Comparison of ENCODE assay signal across 18 cellular contexts in genomic region chr14:101505216-101505970, GRCh38. TPM values are rescaled to one million over a fixed set of nuclear protein-coding genes. Genes with fewer than 3 reads are reported as not detected.
DNase-seq lines count a peak whose midpoint lies in the region; TF ChIP-seq lines count a peak whose summit lies in the region.
"Had no signal": no experiment of that assay in that cellular context is flagged by ENCODE, and none has a peak within 500 bp of the region (broad histone marks: within the 10 kb centered on the region; RNA-seq: fewer than 3 reads in every experiment).

No MANE protein-coding gene starts in this region.

- TF ChIP-seq CTCF in CD14-positive monocyte (IDR thresholded peaks at IDR 0.05): no peak
- no peak for TF ChIP-seq CTCF in ovary (IDR thresholded peaks at IDR 0.05)

- no peaks in the 10 kb centered on the region for H3K9me3 ChIP-seq in ovary

- DNase-seq in 8988T (peak; percentile 17), CD14-positive monocyte (ENCODE audit: low spot score) (peak; percentile 38), ecto neural progenitor cell (ENCODE audit: low spot score) (peak; percentile 28), ovary (peak; percentile 7 to 35 (median 19)), NCI-H1417 treated with DMSO at 0.1 percent for 48 hours (lab: John Stamatoyannopoulos, UW) (no peak), DMS153 (lab: John Stamatoyannopoulos, UW) (no peak)
- DNase-seq in activated CD4-positive, alpha-beta T cell treated with anti-CD3 and anti-CD28 coated beads for 4 hours: no peak
- DNase-seq: activated CD4-positive, alpha-beta T cell treated with anti-CD3 and anti-CD28 coated beads, Interleukin-2, amount 50 U/mL, for 4 hours; activated T-cell treated with anti-CD3 and anti-CD28 coated beads for 4 hours; DND-41; KBM-7; NCI-H2029 treated with DMSO at 0.1 percent for 48 hours; NCI-H446 treated with DMSO at 0.1 percent for 48 hours had no signal

- no peak overlapping the region for H3K4me3 ChIP-seq in ovary
- H3K4me3 ChIP-seq: hepatocyte had no signal

- no peaks in the 10 kb centered on the region for H3K36me3 Mint-ChIP-seq in CD14-positive monocyte
- H3K36me3 Mint-ChIP-seq: activated naive CD4-positive, alpha-beta T cell treated with anti-CD3 and anti-CD28 coated beads, Interleukin-2, amount 50 U/mL, for 72 hours had no signal

- TF ChIP-seq EP300 in ovary (IDR thresholded peaks at IDR 0.05): no peak

- TF ChIP-seq POLR2A in ovary (IDR thresholded peaks at IDR 0.05): no peak

- peaks cover 0 to 8% (median 1%) of the 10 kb centered on the region in 7 donors for H3K9me3 Mint-ChIP-seq in CD14-positive monocyte
- H3K9me3 Mint-ChIP-seq: activated naive CD4-positive, alpha-beta T cell treated with anti-CD3 and anti-CD28 coated beads, Interleukin-2, amount 50 U/mL, for 72 hours had no signal

- peaks cover 1% of the 10 kb centered on the region for H3K4me1 ChIP-seq in ovary (ENCODE audit: insufficient read depth)

- peaks cover 9 to 13% (median 10%) of the 10 kb centered on the region in 3 donors for H3K27me3 Mint-ChIP-seq in CD14-positive monocyte (ENCODE audit: low read depth in 3 of 3)

- H3K27ac ChIP-seq in ovary: no peak overlapping the region
- H3K27ac ChIP-seq: hepatocyte had no signal

- intact Hi-C loops in CD14-positive monocyte (cut with micrococcal nuclease) (no loop called here), ovary (cut with DNase I) (no loop called here)

- 88 to 91% (median 89%) methylated on average over 21 of the region's 21 CpGs for WGBS in ovary, 3 donors

- H3K36me3 ChIP-seq in ovary: no peaks in the 10 kb centered on the region

- H3K27ac Mint-ChIP-seq in CD14-positive monocyte: no peak overlapping the region
- H3K27ac Mint-ChIP-seq: memory B cell; naive thymus-derived CD8-positive, alpha-beta T cell had no signal

- H3K4me3 Mint-ChIP-seq in CD14-positive monocyte: no peak overlapping the region
- H3K4me3 Mint-ChIP-seq: memory B cell; naive thymus-derived CD8-positive, alpha-beta T cell had no signal

- H3K27me3 ChIP-seq in ovary: no peaks in the 10 kb centered on the region
- H3K27me3 ChIP-seq: hepatocyte had no signal

- H3K4me1 Mint-ChIP-seq in CD14-positive monocyte: no peaks in the 10 kb centered on the region
- H3K4me1 Mint-ChIP-seq: memory B cell; naive thymus-derived CD8-positive, alpha-beta T cell had no signal

RNA-seq across cellular contexts. Expression of gene DIO3, which starts 55.9 kb away (rescaled TPM):
- polyA plus RNA-seq in CD14-positive monocyte: not detected
- 10 to 100 TPM in 6 of 7 donors, 1 to 10 TPM in 1; 5.6 to 24.7 (median 14.0) TPM for total RNA-seq in ovary
- polyA plus RNA-seq in ovary: 10 to 100 TPM in 1 of 2 donors, 1 to 10 TPM in 1; 3.1 to 13.9 TPM
- total RNA-seq: activated naive CD4-positive, alpha-beta T cell treated with anti-CD3 and anti-CD28 coated beads, Interleukin-2, amount 50 U/mL, for 72 hours; naive thymus-derived CD8-positive, alpha-beta T cell; pulmonary artery endothelial cell had no signal
- polyA plus RNA-seq: naive thymus-derived CD8-positive, alpha-beta T cell had no signal

Comparison
In these comparisons a context has a peak if more than half of its experiments do, and no peak if none do; other contexts are left out.
1. DNase-seq: peak in 8988T (single experiment), CD14-positive monocyte (single experiment), ecto neural progenitor cell (single experiment) and ovary (5 of 5); none in NCI-H1417 treated with DMSO at 0.1 percent for 48 hours (single experiment), activated CD4-positive, alpha-beta T cell treated with anti-CD3 and anti-CD28 coated beads for 4 hours (0 of 2) and DMS153 (single experiment).
2. RNA of gene DIO3, which starts 55.9 kb away (polyA plus RNA-seq): 3.1 to 13.9 TPM in ovary; not detected in CD14-positive monocyte; every median in the first group is over 4 times any median in the second.